1 cellular context compared by ENCODE assay signal in genomic region chr12:4276524-4277204, GRCh38.
TF ChIP-seq lines count a peak whose summit lies in the region.

No MANE protein-coding gene starts in this region.

TF ChIP-seq in HepG2, 621 proteins besides CTCF, POLR2A, EP300 and RAD21 (continued from another document and continues in another):
- no peak for TF ChIP-seq ZNF335 (CRISPR knock-in tag; IDR thresholded peaks at IDR 0.05)
- TF ChIP-seq RBFOX2 (IDR thresholded peaks at IDR 0.05; ENCODE audit: low read depth, low read length), result no peak
- TF ChIP-seq ZNF605 (CRISPR knock-in tag; IDR thresholded peaks at IDR 0.05), result no peak
- TF ChIP-seq ZNF382 (CRISPR knock-in tag; IDR thresholded peaks at IDR 0.05; ENCODE audit: borderline replicate concordance), result no peak
- no peak for TF ChIP-seq U2AF1 (optimal IDR thresholded peaks at IDR 0.05; ENCODE audit: low read depth, low read length)
- TF ChIP-seq ZNF33B (CRISPR knock-in tag; IDR thresholded peaks at IDR 0.05), result no peak
- no peak for TF ChIP-seq ZKSCAN1 (IDR thresholded peaks at IDR 0.05; ENCODE audit: low read length)
- no peak; the same call in 1 of the 2 replicates for TF ChIP-seq ZNF576 (CRISPR knock-in tag; IDR thresholded peaks at IDR 0.05)
- TF ChIP-seq ARID4A (CRISPR knock-in tag; IDR thresholded peaks at IDR 0.05; ENCODE audit: borderline replicate concordance), result no peak; the same call in 1 of the 2 replicates
- no peak for TF ChIP-seq ATF1 (CRISPR knock-in tag; IDR thresholded peaks at IDR 0.05)
- TF ChIP-seq SAFB2 (CRISPR knock-in tag; IDR thresholded peaks at IDR 0.05; ENCODE audit: borderline replicate concordance, low read depth), result no peak
- TF ChIP-seq GLI4 (CRISPR knock-in tag; IDR thresholded peaks at IDR 0.05; ENCODE audit: borderline replicate concordance), result no peak
- TF ChIP-seq ZBTB33 (CRISPR knock-in tag; IDR thresholded peaks at IDR 0.05), result 0 out of 2 replicates have a peak, but pooled peaks have one; percentile 40
- TF ChIP-seq JUND (CRISPR knock-in tag; IDR thresholded peaks at IDR 0.05), result peak; percentile 66; the same call in 1 of the 2 replicates
- no peak for TF ChIP-seq DNMT1 (CRISPR knock-in tag; IDR thresholded peaks at IDR 0.05)
- no peak for TF ChIP-seq SP4 (CRISPR knock-in tag; IDR thresholded peaks at IDR 0.05)
- no peak for TF ChIP-seq ZNF780A (CRISPR knock-in tag; IDR thresholded peaks at IDR 0.05)
- TF ChIP-seq NR2F6 (IDR thresholded peaks at IDR 0.05), result no peak
- peak; percentile 39; the same call in 1 of the 2 replicates for TF ChIP-seq NR2F6 (CRISPR knock-in tag; IDR thresholded peaks at IDR 0.05)
- peak; percentile 46; the same call in 1 of the 2 replicates for TF ChIP-seq MTF2 (CRISPR knock-in tag; IDR thresholded peaks at IDR 0.05; ENCODE audit: borderline replicate concordance)
- no peak for TF ChIP-seq MIXL1 (CRISPR knock-in tag; IDR thresholded peaks at IDR 0.05)
- no peak for TF ChIP-seq FOXA1 (IDR thresholded peaks at IDR 0.05)
- TF ChIP-seq FOXA1 (CRISPR knock-in tag; IDR thresholded peaks at IDR 0.05), result no peak
- TF ChIP-seq DMTF1 (CRISPR knock-in tag; IDR thresholded peaks at IDR 0.05), result no peak
- TF ChIP-seq RBM22 (optimal IDR thresholded peaks at IDR 0.05; ENCODE audit: low read length), result no peak
- TF ChIP-seq ZBED4 (CRISPR knock-in tag; IDR thresholded peaks at IDR 0.05; ENCODE audit: borderline replicate concordance), result 0 out of 2 replicates have a peak, but pooled peaks have one; percentile 26
- peak; percentile 64 for TF ChIP-seq HNF1B (CRISPR knock-in tag; IDR thresholded peaks at IDR 0.05)
- TF ChIP-seq RARG (CRISPR knock-in tag; IDR thresholded peaks at IDR 0.05; ENCODE audit: low read depth), result no peak
- TF ChIP-seq ZNF512B (CRISPR knock-in tag; IDR thresholded peaks at IDR 0.05; ENCODE audit: borderline replicate concordance), result peak; percentile 64; the same call in 1 of the 2 replicates
- TF ChIP-seq MAFG (CRISPR knock-in tag; IDR thresholded peaks at IDR 0.05), result no peak
- no peak for TF ChIP-seq KDM6A (CRISPR knock-in tag; IDR thresholded peaks at IDR 0.05; ENCODE audit: low read depth)
- no peak for TF ChIP-seq IRF2 (CRISPR knock-in tag; IDR thresholded peaks at IDR 0.05)
- no peak for TF ChIP-seq ZNF609 (CRISPR knock-in tag; IDR thresholded peaks at IDR 0.05; ENCODE audit: borderline replicate concordance)
- peak; percentile 89 for TF ChIP-seq HNF4G (IDR thresholded peaks at IDR 0.05; ENCODE audit: borderline replicate concordance, low read depth, low read length)
- peak; percentile 66; the same call in 1 of the 2 replicates for TF ChIP-seq HNF4G (CRISPR knock-in tag; IDR thresholded peaks at IDR 0.05; ENCODE audit: borderline replicate concordance, low read depth)
- peak; percentile 85 for TF ChIP-seq SMC3 (IDR thresholded peaks at IDR 0.05; ENCODE audit: low read length)
- TF ChIP-seq NONO (IDR thresholded peaks at IDR 0.05), result no peak
- no peak for TF ChIP-seq NONO (CRISPR knock-in tag; conservative IDR thresholded peaks at IDR 0.05)
- no peak for TF ChIP-seq ZFAT (CRISPR knock-in tag; conservative IDR thresholded peaks at IDR 0.05)
- no peak for TF ChIP-seq ZFP41 (CRISPR knock-in tag; IDR thresholded peaks at IDR 0.05; ENCODE audit: borderline replicate concordance)
